1 cellular context compared by ENCODE assay signal in the genomic region with DNA sequence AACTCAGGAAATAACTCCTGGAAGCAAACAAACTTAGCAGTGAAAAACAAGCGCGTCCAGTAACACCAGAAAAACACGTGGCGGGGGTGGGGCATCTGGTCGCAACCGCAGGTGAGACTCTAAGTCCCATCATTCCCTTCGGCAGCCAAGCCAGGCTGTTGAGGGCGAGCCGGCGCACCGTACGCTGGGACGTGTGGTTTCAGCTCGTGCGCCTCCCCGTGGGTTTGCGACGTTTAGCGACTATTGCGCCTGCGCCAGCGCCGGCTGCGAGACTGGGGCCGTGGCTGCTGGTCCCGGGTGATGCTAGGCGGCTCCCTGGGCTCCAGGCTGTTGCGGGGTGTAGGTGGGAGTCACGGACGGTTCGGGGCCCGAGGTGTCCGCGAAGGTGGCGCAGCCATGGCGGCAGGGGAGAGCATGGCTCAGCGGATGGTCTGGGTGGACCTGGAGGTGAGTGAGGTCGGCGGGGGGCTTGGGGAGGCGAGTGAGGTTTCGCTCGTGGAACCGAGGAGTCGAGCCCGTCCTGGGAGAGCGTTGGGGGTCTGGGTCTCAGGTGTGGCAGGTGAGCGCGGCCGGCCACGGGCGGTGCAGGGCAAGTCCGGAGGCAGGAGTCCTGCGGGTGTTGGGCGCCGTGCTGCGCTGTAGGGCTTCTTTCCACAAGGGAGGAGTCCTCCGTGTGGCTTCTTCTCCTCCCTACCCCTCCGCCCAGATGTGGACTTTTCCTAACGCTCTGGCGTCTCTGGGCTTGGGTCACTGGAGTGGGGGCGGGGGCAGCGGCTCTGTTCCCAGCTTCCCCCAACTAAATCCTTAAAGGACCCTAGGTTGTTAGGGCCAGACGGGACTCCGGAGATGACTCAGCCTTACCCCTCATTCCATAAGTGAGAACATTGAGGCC.
TF ChIP-seq lines count a peak whose summit lies in the region.

REXO2 (plus strand) TSS at position 239 of the 892 bp plus-strand sequence; CDS start at position 301, 62 bp downstream.

TF ChIP-seq in H1, 55 proteins besides CTCF, POLR2A, EP300 and RAD21 (continued from another document):
- peak; percentile 85; the same call in 1 of the 2 replicates for TF ChIP-seq RBBP5 (IDR thresholded peaks at IDR 0.05; ENCODE audit: borderline replicate concordance, low read depth, low read length)
- TF ChIP-seq ZNF274 (IDR thresholded peaks at IDR 0.05; ENCODE audit: borderline replicate concordance, extremely low read depth, low read length) = no peak
